In genomic region chr2:104816146-104816545, GRCh38 we compare ENCODE assay signal across 30 cellular contexts. TPM values are rescaled to one million over a fixed set of nuclear protein-coding genes. Genes with fewer than 3 reads are reported as not detected.
DNase-seq lines count a peak whose midpoint lies in the region; ATAC-seq, FAIRE-seq and TF ChIP-seq lines count a peak whose summit lies in the region.
"Had no signal": no experiment of that assay in that cellular context is flagged by ENCODE, and none has a peak within 500 bp of the region (broad histone marks: within the 10 kb centered on the region; RNA-seq: fewer than 3 reads in every experiment).

No MANE protein-coding gene starts in this region.

- FAIRE-seq in HepG2 (lab: Jason Lieb, UNC) (no peak), K562 (lab: Jason Lieb, UNC) (no peak)
- FAIRE-seq: GM12878, GM12892, GM19239 had no signal

- H2AFZ ChIP-seq in HepG2 (ENCODE audit: low read length) (no peak overlapping the region), K562 (ENCODE audit: low read depth, low read length) (no peak overlapping the region)

- TF ChIP-seq CTCF in HepG2 (CRISPR knock-in tag; IDR thresholded peaks at IDR 0.05) (no peak), right lobe of liver (IDR thresholded peaks at IDR 0.05) (no peak), K562 (IDR thresholded peaks at IDR 0.05 in 2 of 3, conservative IDR thresholded peaks at IDR 0.05 in 1 of 3; ENCODE audit: insufficient read depth in 2 of 3, low read depth in 1 of 3, low read length in 3 of 3) (no peak), GM13977 (IDR thresholded peaks at IDR 0.05; ENCODE audit: extremely low read depth, insufficient read depth, missing control alignments) (no peak)

- H3K27ac Mint-ChIP-seq in stimulated activated memory B cell treated with anti-CD40 and anti-IgM and Interleukin-4, amounts not matched to agents 10 μg/mL and 1 μg/mL and 100 μg/mL, for 72 hours: no peak overlapping the region
- H3K27ac Mint-ChIP-seq: CD4-positive, alpha-beta memory T cell; CD4-positive, CD25-positive, alpha-beta regulatory T cell; CD8-positive, alpha-beta memory T cell had no signal

- TF ChIP-seq POLR2A in HepG2 (IDR thresholded peaks at IDR 0.05; ENCODE audit: insufficient read depth in 1 of 2, low read depth in 2 of 2, low read length in 2 of 2): no peak
- no peak for TF ChIP-seq POLR2A in right lobe of liver (IDR thresholded peaks at IDR 0.05)
- no peak for TF ChIP-seq POLR2A in K562 (conservative IDR thresholded peaks at IDR 0.05)

- H3K36me3 Mint-ChIP-seq in stimulated activated memory B cell treated with anti-CD40 and anti-IgM and Interleukin-4, amounts not matched to agents 10 μg/mL and 1 μg/mL and 100 μg/mL, for 72 hours: no peaks in the 10 kb centered on the region
- H3K36me3 Mint-ChIP-seq: CD14-positive monocyte; CD4-positive, alpha-beta memory T cell; CD4-positive, CD25-positive, alpha-beta regulatory T cell; CD8-positive, alpha-beta memory T cell had no signal

- TF ChIP-seq RAD21 in HepG2 (CRISPR knock-in tag; IDR thresholded peaks at IDR 0.05): no peak
- no peak for TF ChIP-seq RAD21 in K562 (CRISPR knock-in tag; conservative IDR thresholded peaks at IDR 0.05 in 1 of 2, IDR thresholded peaks at IDR 0.05 in 1 of 2)

- H3K9me1 ChIP-seq in K562 (ENCODE audit: control insufficient read depth, insufficient read depth, low read length): no peaks in the 10 kb centered on the region

- in situ Hi-C loops in HepG2 (cut with HindIII; ENCODE audit: extremely low pct_ligation_motif_present, low pct_unique_long_range_greater_than_20kb): no loop called here
- in situ Hi-C loops in K562 (cut with MboI): no loop called here
- in situ Hi-C loops in GM13977 (cut with MboI; ENCODE audit: low pct_unique_long_range_greater_than_20kb, low sequenced_read_pairs, unreplicated experiment): no loop called here

- H3K9me3 ChIP-seq in HepG2 (ENCODE audit: low read length) (no peaks in the 10 kb centered on the region), right lobe of liver (no peaks in the 10 kb centered on the region), K562 (replicated peaks; ENCODE audit: control insufficient read depth, insufficient read depth, low read depth, low read length) (no peaks in the 10 kb centered on the region)
- H3K9me3 ChIP-seq: BE2C, BLaER1 had no signal

- H3K4me2 ChIP-seq in HepG2 (ENCODE audit: low read depth, low read length) (no peak overlapping the region), K562 (ENCODE audit: insufficient read depth, low read length) (no peak overlapping the region)
- H3K4me2 ChIP-seq: BLaER1 had no signal

- H3K36me3 ChIP-seq in HepG2 (replicated peaks in 1 of 2; ENCODE audit: control insufficient read depth in 1 of 2, insufficient read depth in 2 of 2, low read length in 2 of 2) (no peaks in the 10 kb centered on the region), right lobe of liver (no peaks in the 10 kb centered on the region), K562 (ENCODE audit: control insufficient read depth, insufficient read depth, low read length) (no peaks in the 10 kb centered on the region)
- H3K36me3 ChIP-seq: BE2C, BLaER1 had no signal

- ATAC-seq in HepG2 (no peak), right lobe of liver (no peak), K562 (no peak)
- peak; percentile 15 for ATAC-seq in stimulated activated memory B cell treated with anti-CD40 and anti-IgM and Interleukin-4, amounts not matched to agents 10 μg/mL and 1 μg/mL and 100 μg/mL, for 72 hours
- ATAC-seq: GM12878 had no signal

- H3K27me3 ChIP-seq in HepG2 (ENCODE audit: control insufficient read depth in 1 of 2, insufficient read depth in 2 of 2, low read length in 2 of 2): peaks cover 3 to 8% of the 10 kb centered on the region in 2 experiments; a peak in 4 of 5 replicates
- no peaks in the 10 kb centered on the region for H3K27me3 ChIP-seq in right lobe of liver
- peaks cover 0 to 6% of the 10 kb centered on the region in 2 experiments; a peak in 1 of 5 replicates for H3K27me3 ChIP-seq in K562 (ENCODE audit: control insufficient read depth in 2 of 2, insufficient read depth in 2 of 2, low read length in 2 of 2)
- H3K27me3 ChIP-seq: BE2C, BLaER1 had no signal

- no peaks in the 10 kb centered on the region for H3K79me2 ChIP-seq in HepG2 (ENCODE audit: insufficient read depth, low read length)
- H3K79me2 ChIP-seq in K562 (ENCODE audit: control insufficient read depth, insufficient read depth, low read length): no peaks in the 10 kb centered on the region

- intact Hi-C loops in HepG2 (cut with micrococcal nuclease; ENCODE audit: unreplicated experiment): no loop called here
- intact Hi-C loops in right lobe of liver (cut with DNase I): no loop called here
- intact Hi-C loops in K562 (cut with micrococcal nuclease): no loop called here

- 29% methylated on average over 5 of the region's 5 CpGs for WGBS in HepG2 (ENCODE audit: low lambda C conversion rate)
- WGBS in right lobe of liver (ENCODE audit: insufficient coverage, low coverage, low lambda C conversion rate, missing lambda C conversion rate): 68% methylated on average over 5 of the region's 5 CpGs
- 0% methylated on average over 5 of the region's 5 CpGs for WGBS in K562 (ENCODE audit: insufficient coverage, low coverage, missing lambda C conversion rate)

- H3K9ac ChIP-seq in HepG2 (ENCODE audit: insufficient read depth, low read depth, low read length) (no peak overlapping the region), K562 (ENCODE audit: insufficient read depth in 1 of 2, low read depth in 2 of 2, low read length in 2 of 2) (no peak overlapping the region)
- H3K9ac ChIP-seq: BLaER1 had no signal

- no peak overlapping the region for H3K4me3 ChIP-seq in HepG2 (replicated peaks in 1 of 3; ENCODE audit: insufficient read depth in 1 of 3, low read depth in 2 of 3, low read length in 3 of 3)
- H3K4me3 ChIP-seq in right lobe of liver: no peak overlapping the region
- H3K4me3 ChIP-seq in K562: no peak overlapping the region
- H3K4me3 ChIP-seq: BLaER1, GM12878 had no signal

- H3K4me1 Mint-ChIP-seq in stimulated activated memory B cell treated with anti-CD40 and anti-IgM and Interleukin-4, amounts not matched to agents 10 μg/mL and 1 μg/mL and 100 μg/mL, for 72 hours: no peaks in the 10 kb centered on the region
- H3K4me1 Mint-ChIP-seq: CD4-positive, alpha-beta memory T cell; CD4-positive, CD25-positive, alpha-beta regulatory T cell; CD8-positive, alpha-beta memory T cell had no signal

- peaks cover 26% of the 10 kb centered on the region for H3K27me3 Mint-ChIP-seq in stimulated activated memory B cell treated with anti-CD40 and anti-IgM and Interleukin-4, amounts not matched to agents 10 μg/mL and 1 μg/mL and 100 μg/mL, for 72 hours

- H3K4me1 ChIP-seq in HepG2 (ENCODE audit: insufficient read depth, low read length) (no peaks in the 10 kb centered on the region), right lobe of liver (no peaks in the 10 kb centered on the region), K562 (replicated peaks in 1 of 2; ENCODE audit: control insufficient read depth in 2 of 2, insufficient read depth in 2 of 2, low read length in 2 of 2) (no peaks in the 10 kb centered on the region)
- H3K4me1 ChIP-seq: BE2C had no signal

- BruUV-seq in HepG2 (replicated peaks; lab: Mats Ljungman, UMichigan) (no TSS peak), K562 (replicated peaks; lab: Mats Ljungman, UMichigan) (no TSS peak)

- no peaks in the 10 kb centered on the region for H3K9me3 Mint-ChIP-seq in stimulated activated memory B cell treated with anti-CD40 and anti-IgM and Interleukin-4, amounts not matched to agents 10 μg/mL and 1 μg/mL and 100 μg/mL, for 72 hours
- H3K9me3 Mint-ChIP-seq: CD8-positive, alpha-beta memory T cell had no signal

- no peaks in the 10 kb centered on the region for H4K20me1 ChIP-seq in HepG2 (ENCODE audit: insufficient read depth, low read length)
- no peaks in the 10 kb centered on the region for H4K20me1 ChIP-seq in K562 (replicated peaks; ENCODE audit: control insufficient read depth, insufficient read depth, low read length)
- H4K20me1 ChIP-seq: BLaER1 had no signal

- DNase-seq in HepG2 (ENCODE audit: low spot score) (no peak), right lobe of liver (no peak), K562 (ENCODE audit: extremely low read depth in 1 of 4, low spot score in 3 of 4) (no peak), GM13977 (ENCODE audit: low spot score) (no peak), NCI-H1930 (lab: John Stamatoyannopoulos, UW) (no peak)
- DNase-seq: ACHN; BE2C; C1 segment of cervical spinal cord; CD4-positive, alpha-beta memory T cell; CD4-positive, CD25-positive, alpha-beta regulatory T cell; CD8-positive, alpha-beta memory T cell; COR-L47; DMS 273 treated with DMSO at 0.1 percent for 48 hours; DMS153; DMS53; DMS79; DND-41; EL; GDM1 had no signal

- POLR2A ChIA-PET in HepG2 (lab: Yijun Ruan, JAX) (no interaction called here), K562 (lab: Yijun Ruan, JAX) (no interaction called here)

- TF ChIP-seq EP300 in HepG2 (IDR thresholded peaks at IDR 0.05; ENCODE audit: low read depth in 2 of 2, low read length in 2 of 2): no peak
- no peak for TF ChIP-seq EP300 in HepG2 (CRISPR knock-in tag; IDR thresholded peaks at IDR 0.05; ENCODE audit: borderline replicate concordance)
- TF ChIP-seq EP300 in K562 (IDR thresholded peaks at IDR 0.05; ENCODE audit: low read length): no peak

- no peak overlapping the region for H3K4me3 Mint-ChIP-seq in stimulated activated memory B cell treated with anti-CD40 and anti-IgM and Interleukin-4, amounts not matched to agents 10 μg/mL and 1 μg/mL and 100 μg/mL, for 72 hours
- H3K4me3 Mint-ChIP-seq: CD14-positive monocyte; CD4-positive, alpha-beta memory T cell; CD4-positive, CD25-positive, alpha-beta regulatory T cell; CD8-positive, alpha-beta memory T cell had no signal

- CTCF ChIA-PET in HepG2 (lab: Yijun Ruan, JAX; ENCODE audit: low intra/inter-chr PET ratio, low total read pairs) (no interaction called here), K562 (lab: Yijun Ruan, JAX; ENCODE audit: low intra/inter-chr PET ratio) (no interaction called here)

- H3K27ac ChIP-seq in HepG2 (ENCODE audit: extremely low read length, insufficient read depth, low read length) (no peak overlapping the region), right lobe of liver (no peak overlapping the region), K562 (ENCODE audit: extremely low read depth, low read depth, low read length) (no peak overlapping the region)
- H3K27ac ChIP-seq: 22Rv1, BLaER1 had no signal

RNA-seq across cellular contexts. Expression of gene POU3F3, which starts 37.8 kb away (rescaled TPM):
- not detected in 2 replicates for total RNA-seq in HepG2 (2016; rRNA removed; fragmentation: Illumina TruSeq; extraction: Trizol)
- total RNA-seq in HepG2 (2016; cell fraction: cytosol; rRNA removed; fragmentation: Illumina TruSeq; extraction: Trizol; ENCODE audit: low read depth): not detected in 2 replicates
- not detected in 2 replicates for total RNA-seq in HepG2 (2016; cell fraction: insoluble cytoplasmic fraction; rRNA removed; fragmentation: Illumina TruSeq; extraction: Trizol)
- total RNA-seq in HepG2 (2016; cell fraction: membrane; rRNA removed; fragmentation: Illumina TruSeq; extraction: Trizol): not detected in 2 replicates
- total RNA-seq in HepG2 (2016; cell fraction: nucleus; rRNA removed; fragmentation: Illumina TruSeq; extraction: Trizol): not detected in 2 replicates
- not detected in 2 replicates for polyA plus RNA-seq in HepG2 (2011; rRNA removed)
- not detected in 2 replicates for polyA plus RNA-seq in HepG2 (2011; cell fraction: cytosol; rRNA removed)
- not detected in 2 replicates for polyA plus RNA-seq in HepG2 (2011; cell fraction: nucleus; rRNA removed)
- not detected in 2 replicates for polyA plus RNA-seq in HepG2 (2012)
- not detected in 2 replicates for polyA plus RNA-seq in HepG2 (2016; cell fraction: cytosol; fragmentation: Illumina TruSeq; extraction: Trizol; ENCODE audit: low read depth)
- not detected in 2 replicates for polyA plus RNA-seq in HepG2 (2016; cell fraction: insoluble cytoplasmic fraction; fragmentation: Illumina TruSeq; extraction: Trizol; ENCODE audit: low read depth)
- not detected in 2 replicates for polyA plus RNA-seq in HepG2 (2016; cell fraction: membrane; fragmentation: Illumina TruSeq; extraction: Trizol; ENCODE audit: low read depth)
- not detected in 2 replicates for polyA plus RNA-seq in HepG2 (2016; cell fraction: nucleus; fragmentation: Illumina TruSeq; extraction: Trizol; ENCODE audit: insufficient read depth, low read depth)
- not detected in 2 replicates for polyA minus RNA-seq in HepG2 (2011; rRNA and poly(A)+ RNA removed; ENCODE audit: low replicate concordance)
- polyA minus RNA-seq in HepG2 (2011; cell fraction: cytosol; rRNA and poly(A)+ RNA removed): not detected in 2 replicates
- polyA minus RNA-seq in HepG2 (2011; cell fraction: nucleus; rRNA and poly(A)+ RNA removed): not detected in 2 replicates
- not detected for total RNA-seq in right lobe of liver
- not detected in 2 replicates for total RNA-seq in K562 (2011; cell fraction: chromatin; rRNA removed; ENCODE audit: low replicate concordance)
- total RNA-seq in K562 (2011; cell fraction: nucleolus; rRNA removed): not detected in 2 replicates
- total RNA-seq in K562 (2011; cell fraction: nucleoplasm; rRNA removed): not detected in 2 replicates
- not detected in 2 replicates for total RNA-seq in K562 (2014; rRNA removed)
- not detected in 2 replicates for total RNA-seq in K562 (2014; rRNA removed; fragmentation: Illumina TruSeq; extraction: Trizol)
- total RNA-seq in K562 (2015; rRNA removed; fragmentation: Illumina TruSeq; extraction: Trizol): not detected in 2 replicates
- not detected in 2 replicates for total RNA-seq in K562 (2021)
- polyA plus RNA-seq in K562 (2011; rRNA removed): not detected in 2 replicates
- polyA plus RNA-seq in K562 (2011; cell fraction: cytosol; rRNA removed): not detected in 2 replicates
- polyA plus RNA-seq in K562 (2011; cell fraction: nucleus; rRNA removed): not detected in 2 replicates
- not detected in 2 replicates for polyA plus RNA-seq in K562 (2012)
- polyA plus RNA-seq in K562 (2014; fragmentation: Illumina TruSeq; extraction: Trizol): not detected in 2 replicates
- not detected for polyA plus RNA-seq in K562 (2014; fragmentation: Nextera tagmentation; extraction: Ambion mirVana)
- not detected in 2 replicates for polyA plus RNA-seq in K562 (2014; rRNA removed)
- polyA minus RNA-seq in K562 (2011; rRNA and poly(A)+ RNA removed): not detected in 2 replicates
- polyA minus RNA-seq in K562 (2011; cell fraction: cytosol; rRNA and poly(A)+ RNA removed): not detected in 2 replicates
- polyA minus RNA-seq in K562 (2011; cell fraction: nucleus; rRNA and poly(A)+ RNA removed): not detected in 2 replicates
- total RNA-seq: A172; A673; CD4-positive, alpha-beta memory T cell; CD4-positive, CD25-positive, alpha-beta regulatory T cell; CD8-positive, alpha-beta memory T cell; G401; GM12878 had no signal
- polyA plus RNA-seq: AG04450; CD14-positive monocyte; CD4-positive, alpha-beta memory T cell; CD4-positive, CD25-positive, alpha-beta regulatory T cell; CD8-positive, alpha-beta memory T cell; GM12878 had no signal

Comparison
In these comparisons a context has a peak if more than half of its experiments do, and no peak if none do; other contexts are left out.
1. Of the 241 proteins assayed by ChIP-seq in both HepG2 and K562: peak only in HepG2: none; only in K562: MAFG; in both: MAFF and MAFK; in neither: 238.